8 cellular contexts compared by ENCODE assay signal in the genomic region with DNA sequence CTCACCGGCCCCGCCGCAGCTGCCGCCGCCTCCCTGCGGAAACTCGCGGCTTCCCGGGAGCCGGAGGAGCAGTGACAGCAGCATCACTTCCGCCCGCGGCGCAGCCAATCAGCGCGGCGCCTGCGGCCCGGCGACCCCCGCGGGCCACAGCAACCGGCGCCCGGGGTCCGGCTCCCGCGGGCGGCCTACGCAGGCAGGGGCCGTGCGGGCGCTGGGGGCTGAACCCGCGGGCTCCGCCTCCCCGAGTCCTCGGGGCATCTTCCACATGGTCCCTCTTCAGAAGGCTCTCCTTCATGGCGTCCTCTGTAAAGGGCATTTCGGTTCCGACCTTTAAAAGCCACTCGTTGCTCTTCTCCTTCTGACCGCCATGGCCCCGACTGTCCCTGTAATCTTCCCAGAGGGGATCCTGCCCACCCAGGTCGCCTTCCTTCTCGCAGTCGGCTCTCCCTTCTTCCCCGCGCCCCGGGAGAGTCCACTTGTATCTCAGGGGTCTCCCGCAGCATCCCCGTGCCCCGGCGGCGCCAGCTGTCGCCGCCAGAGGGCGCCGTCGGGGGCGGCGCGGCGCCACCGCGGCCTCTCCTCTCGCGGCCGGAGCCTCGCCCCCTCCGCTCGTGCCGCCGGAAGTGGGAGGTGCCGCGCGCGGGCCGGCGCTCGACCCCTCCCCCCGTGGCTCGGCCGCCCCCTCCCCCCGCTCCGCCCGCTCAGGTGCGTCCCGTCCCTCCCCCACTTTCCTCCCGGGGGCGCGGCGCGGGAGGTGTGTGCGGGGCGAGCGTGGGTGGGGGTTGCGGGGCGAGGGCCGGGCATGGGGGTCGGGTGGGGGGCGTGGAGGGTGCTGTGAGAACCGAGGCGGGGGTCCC. TPM values are rescaled to one million over a fixed set of nuclear protein-coding genes. Genes with fewer than 3 reads are reported as not detected.
DNase-seq lines count a peak whose midpoint lies in the region; ATAC-seq and TF ChIP-seq lines count a peak whose summit lies in the region.

A gene with protein sequence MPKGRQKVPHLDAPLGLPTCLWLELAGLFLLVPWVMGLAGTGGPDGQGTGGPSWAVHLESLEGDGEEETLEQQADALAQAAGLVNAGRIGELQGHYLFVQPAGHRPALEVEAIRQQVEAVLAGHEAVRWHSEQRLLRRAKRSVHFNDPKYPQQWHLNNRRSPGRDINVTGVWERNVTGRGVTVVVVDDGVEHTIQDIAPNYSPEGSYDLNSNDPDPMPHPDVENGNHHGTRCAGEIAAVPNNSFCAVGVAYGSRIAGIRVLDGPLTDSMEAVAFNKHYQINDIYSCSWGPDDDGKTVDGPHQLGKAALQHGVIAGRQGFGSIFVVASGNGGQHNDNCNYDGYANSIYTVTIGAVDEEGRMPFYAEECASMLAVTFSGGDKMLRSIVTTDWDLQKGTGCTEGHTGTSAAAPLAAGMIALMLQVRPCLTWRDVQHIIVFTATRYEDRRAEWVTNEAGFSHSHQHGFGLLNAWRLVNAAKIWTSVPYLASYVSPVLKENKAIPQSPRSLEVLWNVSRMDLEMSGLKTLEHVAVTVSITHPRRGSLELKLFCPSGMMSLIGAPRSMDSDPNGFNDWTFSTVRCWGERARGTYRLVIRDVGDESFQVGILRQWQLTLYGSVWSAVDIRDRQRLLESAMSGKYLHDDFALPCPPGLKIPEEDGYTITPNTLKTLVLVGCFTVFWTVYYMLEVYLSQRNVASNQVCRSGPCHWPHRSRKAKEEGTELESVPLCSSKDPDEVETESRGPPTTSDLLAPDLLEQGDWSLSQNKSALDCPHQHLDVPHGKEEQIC (minus strand): TSS at position 52 of the 857 bp plus-strand sequence. CDS start 2,229 bp downstream, outside the sequence.
A gene (plus strand): TSS at position 650 of the 857 bp plus-strand sequence. CDS start 1,602 bp downstream, outside the sequence.

- intact Hi-C loops in activated CD4-positive, alpha-beta memory T cell treated with anti-CD3 and anti-CD28 coated beads for 36 hours (cut with micrococcal nuclease): loop anchor here (1.0 to 5.0 kb wide), 7 partner anchors 95 to 755 kb away; a partner anchor contains a TSS
- intact Hi-C loops in lower lobe of right lung (cut with DNase I): no loop called here

- H3K9me3 ChIP-seq in lower lobe of right lung: no peaks in the 10 kb centered on the region

- no peaks in the 10 kb centered on the region for H3K9me3 Mint-ChIP-seq in activated CD4-positive, alpha-beta memory T cell treated with anti-CD3 and anti-CD28 coated beads for 36 hours

- peaks cover 34% of the 10 kb centered on the region for H3K36me3 ChIP-seq in lower lobe of right lung

- peaks cover 34% of the 10 kb centered on the region for H3K4me1 ChIP-seq in lower lobe of right lung

- H3K27me3 Mint-ChIP-seq in activated CD4-positive, alpha-beta memory T cell treated with anti-CD3 and anti-CD28 coated beads for 36 hours: no peaks in the 10 kb centered on the region

- CTCF ChIA-PET in activated CD4-positive, alpha-beta memory T cell treated with anti-CD3 and anti-CD28 coated beads for 36 hours (lab: Charles Lee): interaction anchor here (0.8 to 2.8 kb wide), 9 partner anchors 10 to 441 kb away, joined by 3 to 21 read pairs (median 6); a partner anchor contains a TSS

- no peaks in the 10 kb centered on the region for H3K27me3 ChIP-seq in lower lobe of right lung (ENCODE audit: low read depth)

- peak; percentile 81 for ATAC-seq in GM19023 (IDR thresholded peaks at IDR 0.05; ENCODE audit: unreplicated experiment)
- peak; percentile 76 for ATAC-seq in HG03280 (IDR thresholded peaks at IDR 0.05; ENCODE audit: unreplicated experiment)
- peak; percentile 93 to 96 for ATAC-seq in lower lobe of right lung

- H3K36me3 Mint-ChIP-seq in activated CD4-positive, alpha-beta memory T cell treated with anti-CD3 and anti-CD28 coated beads for 36 hours: peaks cover 36% of the 10 kb centered on the region

- peak; percentile 80 for DNase-seq in Ammon's horn (ENCODE audit: low spot score)
- peak; percentile 80 for DNase-seq in NCI-H526 treated with DMSO at 0.1 percent for 48 hours (lab: John Stamatoyannopoulos, UW)
- peak; percentile 83 for DNase-seq in activated CD4-positive, alpha-beta memory T cell treated with anti-CD3 and anti-CD28 coated beads for 36 hours
- peak; percentile 89 for DNase-seq in ecto neural progenitor cell (ENCODE audit: low spot score)
- DNase-seq in lower lobe of right lung: peak; percentile 82
- DNase-seq in stimulated activated CD4-positive, alpha-beta T cell treated with anti-CD3 and anti-CD28 coated beads, TNF-alpha, amount 100 ng/mL, for 24 hours (ENCODE audit: low read depth in 3 of 3): peak; percentile 51 to 72 (median 58)

- H3K4me3 Mint-ChIP-seq in activated CD4-positive, alpha-beta memory T cell treated with anti-CD3 and anti-CD28 coated beads for 36 hours: peak within 1 kb of the TSS; percentile 99

- POLR2A ChIA-PET in activated CD4-positive, alpha-beta memory T cell treated with anti-CD3 and anti-CD28 coated beads for 36 hours (lab: Charles Lee): interaction anchor here (1.3 to 3.3 kb wide), 3 partner anchors 53 to 164 kb away, joined by 3 to 22 read pairs (median 17); a partner anchor contains a TSS

- TF ChIP-seq CTCF in lower lobe of right lung (IDR thresholded peaks at IDR 0.05): peak; percentile 80

- peak within 1 kb of the TSS; percentile 95 for H3K27ac ChIP-seq in lower lobe of right lung

- H3K4me1 Mint-ChIP-seq in activated CD4-positive, alpha-beta memory T cell treated with anti-CD3 and anti-CD28 coated beads for 36 hours (ENCODE audit: low read depth): peaks cover 37% of the 10 kb centered on the region

- H3K4me3 ChIP-seq in lower lobe of right lung: peak within 1 kb of the TSS; percentile 94

- peak within 1 kb of the TSS; percentile 98 for H3K27ac Mint-ChIP-seq in activated CD4-positive, alpha-beta memory T cell treated with anti-CD3 and anti-CD28 coated beads for 36 hours

RNA-seq across cellular contexts. Expression of the first gene that starts in this region (rescaled TPM):
- 100 to 1,000 TPM; 104 to 105 TPM for total RNA-seq in activated CD4-positive, alpha-beta memory T cell treated with anti-CD3 and anti-CD28 coated beads for 36 hours
- 50.2 TPM for total RNA-seq in lower lobe of right lung

RNA-seq across cellular contexts. Expression of the second gene that starts in this region (rescaled TPM):
- 10 to 100 TPM; 16.9 to 18.3 TPM for total RNA-seq in activated CD4-positive, alpha-beta memory T cell treated with anti-CD3 and anti-CD28 coated beads for 36 hours
- total RNA-seq in lower lobe of right lung: 28.9 TPM

Comparison
In these comparisons a context has a peak if more than half of its experiments do, and no peak if none do; other contexts are left out.
1. Peak in every context shown above with its lines: DNase-seq, ATAC-seq, H3K4me3 ChIP-seq and H3K27ac ChIP-seq.